In genomic region chr11:69159153-69159850, GRCh38 we compare ENCODE assay signal across 31 cellular contexts. TPM values are rescaled to one million over a fixed set of nuclear protein-coding genes. Genes with fewer than 3 reads are reported as not detected.
"Had no signal": no experiment of that assay in that cellular context is flagged by ENCODE, and none has a peak within 500 bp of the region (broad histone marks: within the 10 kb centered on the region; RNA-seq: fewer than 3 reads in every experiment).

No MANE protein-coding gene starts in this region.

- H3K27me3 ChIP-seq: adrenal gland, body of pancreas, breast epithelium had no signal

- DNase-seq: activated CD4-positive, alpha-beta T cell treated with anti-CD3 and anti-CD28 coated beads, Interleukin-2, amount 10 ng/mL, durations not matched to agents 24 days and 14 days; activated CD4-positive, alpha-beta T cell treated with anti-CD3 and anti-CD28 coated beads, Interleukin-2, amount 50 U/mL, for 4 hours; activated CD8-positive, alpha-beta T cell treated with anti-CD3 and anti-CD28 coated beads for 36 hours; activated gamma-delta T cell treated with Interleukin-2 at 50 U/mL for 16 hours; activated naive CD4-positive, alpha-beta T cell treated with anti-CD3 and anti-CD28 coated beads for 36 hours; activated T-cell treated with anti-CD3 and anti-CD28 coated beads, Interleukin-2, amount 50 U/mL, for 4 hours; adrenal gland; body of pancreas; NCI-H1092 treated with DMSO at 0.1 percent for 48 hours; NCI-H1417; NCI-H146; NCI-H187; NCI-H2029 treated with DMSO at 0.1 percent for 48 hours; NCI-H2107; NCI-H2171; NCI-H510A; NCI-H526; NCI-H748 treated with DMSO at 0.1 percent for 48 hours; NK-92 treated with Interleukin-12 subunit alpha and Interleukin-12 subunit beta, amount 100 ng/mL, for 24 hours; PC-9; SW 1271; T-helper 1 cell; T1000 had no signal

- H3K4me3 ChIP-seq: adrenal gland, body of pancreas, breast epithelium, PC-9 had no signal

- H3K36me3 ChIP-seq: adrenal gland, breast epithelium had no signal

- H3K4me1 ChIP-seq: adrenal gland had no signal

- H2AFZ ChIP-seq: PC-9 had no signal

- H3K9ac ChIP-seq: KMS-11 had no signal

- ATAC-seq: activated CD8-positive, alpha-beta T cell treated with anti-CD3 and anti-CD28 coated beads for 36 hours; activated naive CD4-positive, alpha-beta T cell treated with anti-CD3 and anti-CD28 coated beads, Interleukin-2, amount 50 U/mL, for 72 hours; activated T-cell treated with anti-CD3 and anti-CD28 coated beads, Interleukin-2, amount 50 U/mL, for 4 hours; body of pancreas; Right ventricle myocardium inferior had no signal

- H3K9me3 ChIP-seq: adrenal gland, body of pancreas, breast epithelium had no signal

- H3K27ac ChIP-seq: adrenal gland, body of pancreas, breast epithelium, KMS-11, PC-9, RWPE1 had no signal

- H3K4me2 ChIP-seq: KMS-11, PC-9 had no signal

RNA-seq across cellular contexts. Expression of gene SMIM38, which starts 3.6 kb away (rescaled TPM):
- total RNA-seq: astrocyte, LHCN-M2, M059J had no signal
